In the genomic region with DNA sequence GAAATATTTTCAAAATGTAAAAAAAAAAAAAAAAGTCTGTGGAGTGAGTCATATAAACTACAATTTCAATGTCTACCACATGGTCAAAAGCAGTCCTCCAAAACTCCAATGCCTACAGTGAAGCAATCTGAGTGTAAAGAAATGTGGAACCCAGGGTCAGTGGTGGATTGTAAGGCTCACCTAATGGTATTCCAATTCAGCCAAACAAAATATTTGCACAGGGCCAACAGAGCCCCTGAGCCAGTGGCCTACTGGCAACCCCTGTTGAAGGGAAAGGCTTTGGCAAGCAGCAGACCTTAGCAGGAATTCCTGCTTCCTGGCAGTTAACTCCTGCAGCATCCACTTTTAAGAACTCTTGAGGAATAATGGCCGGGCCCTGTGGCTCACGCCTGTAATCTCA, we compare ENCODE assay signal across 1 cellular context.
TF ChIP-seq lines count a peak whose summit lies in the region.

No MANE protein-coding gene starts in this region.

TF ChIP-seq in HepG2, 621 proteins besides CTCF, POLR2A, EP300 and RAD21 (continued from another document and continues in another):
- TF ChIP-seq RARA (CRISPR knock-in tag; IDR thresholded peaks at IDR 0.05) (0 out of 2 replicates have a peak, but pooled peaks have one; percentile 29), SMAD1 (CRISPR knock-in tag; IDR thresholded peaks at IDR 0.05; ENCODE audit: borderline replicate concordance, low read depth) (no peak), TAF15 (IDR thresholded peaks at IDR 0.05; ENCODE audit: low read depth, low read length, poor library complexity, severe bottlenecking) (no peak), AGO2 (optimal IDR thresholded peaks at IDR 0.05; ENCODE audit: low read depth, low read length) (no peak), KLF11 (CRISPR knock-in tag; IDR thresholded peaks at IDR 0.05) (no peak), RFX1 (IDR thresholded peaks at IDR 0.05) (no peak), ZNF407 (CRISPR knock-in tag; IDR thresholded peaks at IDR 0.05; ENCODE audit: not compliant biosample characterization) (no peak), GLMP (CRISPR knock-in tag; IDR thresholded peaks at IDR 0.05; ENCODE audit: borderline replicate concordance) (no peak), ZNF24 (IDR thresholded peaks at IDR 0.05) (no peak), SP2 (CRISPR knock-in tag; IDR thresholded peaks at IDR 0.05) (no peak), ZSCAN22 (CRISPR knock-in tag; IDR thresholded peaks at IDR 0.05) (no peak), PITX1 (CRISPR knock-in tag; IDR thresholded peaks at IDR 0.05) (no peak), SOX5 (CRISPR knock-in tag; IDR thresholded peaks at IDR 0.05; ENCODE audit: borderline replicate concordance) (0 out of 2 replicates have a peak, but pooled peaks have one; percentile 17), ZBTB49 (CRISPR knock-in tag; IDR thresholded peaks at IDR 0.05; ENCODE audit: borderline replicate concordance) (no peak), ARID3A (IDR thresholded peaks at IDR 0.05; ENCODE audit: low read depth, low read length) (0 out of 2 replicates have a peak, but pooled peaks have one; percentile 47), HMGA1 (CRISPR knock-in tag; conservative IDR thresholded peaks at IDR 0.05) (no peak), SCMH1 (CRISPR knock-in tag; IDR thresholded peaks at IDR 0.05; ENCODE audit: borderline replicate concordance) (no peak), RBM39 (IDR thresholded peaks at IDR 0.05; ENCODE audit: low read depth, low read length, poor library complexity, severe bottlenecking) (no peak), FOXA3 (CRISPR knock-in tag; IDR thresholded peaks at IDR 0.05) (0 out of 2 replicates have a peak, but pooled peaks have one; percentile 29), NPAS2 (CRISPR knock-in tag; IDR thresholded peaks at IDR 0.05; ENCODE audit: borderline replicate concordance) (no peak)
- TF ChIP-seq, protein P1, sequence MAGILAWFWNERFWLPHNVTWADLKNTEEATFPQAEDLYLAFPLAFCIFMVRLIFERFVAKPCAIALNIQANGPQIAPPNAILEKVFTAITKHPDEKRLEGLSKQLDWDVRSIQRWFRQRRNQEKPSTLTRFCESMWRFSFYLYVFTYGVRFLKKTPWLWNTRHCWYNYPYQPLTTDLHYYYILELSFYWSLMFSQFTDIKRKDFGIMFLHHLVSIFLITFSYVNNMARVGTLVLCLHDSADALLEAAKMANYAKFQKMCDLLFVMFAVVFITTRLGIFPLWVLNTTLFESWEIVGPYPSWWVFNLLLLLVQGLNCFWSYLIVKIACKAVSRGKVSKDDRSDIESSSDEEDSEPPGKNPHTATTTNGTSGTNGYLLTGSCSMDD (CRISPR knock-in tag; IDR thresholded peaks at IDR 0.05): no peak
- TF ChIP-seq, protein P2, sequence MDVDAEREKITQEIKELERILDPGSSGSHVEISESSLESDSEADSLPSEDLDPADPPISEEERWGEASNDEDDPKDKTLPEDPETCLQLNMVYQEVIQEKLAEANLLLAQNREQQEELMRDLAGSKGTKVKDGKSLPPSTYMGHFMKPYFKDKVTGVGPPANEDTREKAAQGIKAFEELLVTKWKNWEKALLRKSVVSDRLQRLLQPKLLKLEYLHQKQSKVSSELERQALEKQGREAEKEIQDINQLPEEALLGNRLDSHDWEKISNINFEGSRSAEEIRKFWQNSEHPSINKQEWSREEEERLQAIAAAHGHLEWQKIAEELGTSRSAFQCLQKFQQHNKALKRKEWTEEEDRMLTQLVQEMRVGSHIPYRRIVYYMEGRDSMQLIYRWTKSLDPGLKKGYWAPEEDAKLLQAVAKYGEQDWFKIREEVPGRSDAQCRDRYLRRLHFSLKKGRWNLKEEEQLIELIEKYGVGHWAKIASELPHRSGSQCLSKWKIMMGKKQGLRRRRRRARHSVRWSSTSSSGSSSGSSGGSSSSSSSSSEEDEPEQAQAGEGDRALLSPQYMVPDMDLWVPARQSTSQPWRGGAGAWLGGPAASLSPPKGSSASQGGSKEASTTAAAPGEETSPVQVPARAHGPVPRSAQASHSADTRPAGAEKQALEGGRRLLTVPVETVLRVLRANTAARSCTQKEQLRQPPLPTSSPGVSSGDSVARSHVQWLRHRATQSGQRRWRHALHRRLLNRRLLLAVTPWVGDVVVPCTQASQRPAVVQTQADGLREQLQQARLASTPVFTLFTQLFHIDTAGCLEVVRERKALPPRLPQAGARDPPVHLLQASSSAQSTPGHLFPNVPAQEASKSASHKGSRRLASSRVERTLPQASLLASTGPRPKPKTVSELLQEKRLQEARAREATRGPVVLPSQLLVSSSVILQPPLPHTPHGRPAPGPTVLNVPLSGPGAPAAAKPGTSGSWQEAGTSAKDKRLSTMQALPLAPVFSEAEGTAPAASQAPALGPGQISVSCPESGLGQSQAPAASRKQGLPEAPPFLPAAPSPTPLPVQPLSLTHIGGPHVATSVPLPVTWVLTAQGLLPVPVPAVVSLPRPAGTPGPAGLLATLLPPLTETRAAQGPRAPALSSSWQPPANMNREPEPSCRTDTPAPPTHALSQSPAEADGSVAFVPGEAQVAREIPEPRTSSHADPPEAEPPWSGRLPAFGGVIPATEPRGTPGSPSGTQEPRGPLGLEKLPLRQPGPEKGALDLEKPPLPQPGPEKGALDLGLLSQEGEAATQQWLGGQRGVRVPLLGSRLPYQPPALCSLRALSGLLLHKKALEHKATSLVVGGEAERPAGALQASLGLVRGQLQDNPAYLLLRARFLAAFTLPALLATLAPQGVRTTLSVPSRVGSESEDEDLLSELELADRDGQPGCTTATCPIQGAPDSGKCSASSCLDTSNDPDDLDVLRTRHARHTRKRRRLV (CRISPR knock-in tag; IDR thresholded peaks at IDR 0.05): no peak
- TF ChIP-seq, protein P3, sequence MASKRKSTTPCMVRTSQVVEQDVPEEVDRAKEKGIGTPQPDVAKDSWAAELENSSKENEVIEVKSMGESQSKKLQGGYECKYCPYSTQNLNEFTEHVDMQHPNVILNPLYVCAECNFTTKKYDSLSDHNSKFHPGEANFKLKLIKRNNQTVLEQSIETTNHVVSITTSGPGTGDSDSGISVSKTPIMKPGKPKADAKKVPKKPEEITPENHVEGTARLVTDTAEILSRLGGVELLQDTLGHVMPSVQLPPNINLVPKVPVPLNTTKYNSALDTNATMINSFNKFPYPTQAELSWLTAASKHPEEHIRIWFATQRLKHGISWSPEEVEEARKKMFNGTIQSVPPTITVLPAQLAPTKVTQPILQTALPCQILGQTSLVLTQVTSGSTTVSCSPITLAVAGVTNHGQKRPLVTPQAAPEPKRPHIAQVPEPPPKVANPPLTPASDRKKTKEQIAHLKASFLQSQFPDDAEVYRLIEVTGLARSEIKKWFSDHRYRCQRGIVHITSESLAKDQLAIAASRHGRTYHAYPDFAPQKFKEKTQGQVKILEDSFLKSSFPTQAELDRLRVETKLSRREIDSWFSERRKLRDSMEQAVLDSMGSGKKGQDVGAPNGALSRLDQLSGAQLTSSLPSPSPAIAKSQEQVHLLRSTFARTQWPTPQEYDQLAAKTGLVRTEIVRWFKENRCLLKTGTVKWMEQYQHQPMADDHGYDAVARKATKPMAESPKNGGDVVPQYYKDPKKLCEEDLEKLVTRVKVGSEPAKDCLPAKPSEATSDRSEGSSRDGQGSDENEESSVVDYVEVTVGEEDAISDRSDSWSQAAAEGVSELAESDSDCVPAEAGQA (IDR thresholded peaks at IDR 0.05; ENCODE audit: low read depth): no peak
- TF ChIP-seq, protein P3 (CRISPR knock-in tag; IDR thresholded peaks at IDR 0.05; ENCODE audit: borderline replicate concordance): no peak
